8 cellular contexts compared by ENCODE assay signal in the genomic region with DNA sequence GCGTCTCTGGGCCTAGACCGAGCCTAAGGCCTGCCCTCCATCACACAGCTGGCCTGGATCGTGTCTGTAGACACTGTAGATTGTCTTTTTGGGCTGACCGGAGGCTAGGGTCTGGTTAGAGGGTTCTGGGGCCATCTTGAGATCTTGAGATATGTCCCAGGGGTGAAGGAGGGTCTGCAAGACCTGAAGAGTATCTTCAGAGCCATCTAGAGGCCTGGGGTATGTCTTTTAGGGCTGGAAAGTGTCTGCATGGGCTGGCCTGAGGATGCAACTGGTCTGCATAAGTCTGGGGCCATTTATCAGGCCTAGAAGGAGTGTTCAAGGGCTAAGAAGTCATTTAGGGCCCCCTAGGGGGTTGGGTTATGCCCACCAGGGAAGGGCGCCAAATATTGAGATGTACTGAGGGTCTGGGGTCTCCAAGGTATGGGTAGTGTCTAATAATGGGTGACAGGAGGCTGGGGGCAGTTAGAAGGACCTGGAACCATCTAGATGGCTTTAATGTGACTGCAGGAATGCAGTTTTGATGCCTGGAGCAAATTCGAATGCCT. TPM values are rescaled to one million over a fixed set of nuclear protein-coding genes. Genes with fewer than 3 reads are reported as not detected.
DNase-seq lines count a peak whose midpoint lies in the region; ATAC-seq and TF ChIP-seq lines count a peak whose summit lies in the region.

No MANE protein-coding gene starts in this region.

- peak overlapping the region; percentile 98 for H3K9ac ChIP-seq in HUES6 (ENCODE audit: low read length)

- H3K27ac ChIP-seq in ACC112 (ENCODE audit: low read depth, low read length) (peak overlapping the region; percentile 100), HUES6 (ENCODE audit: low read depth, low read length) (peak overlapping the region; percentile 92), breast epithelium (peak overlapping the region; percentile 99 to 100)

- H3K4me3 ChIP-seq in ACC112 (ENCODE audit: low read depth, low read length) = peak overlapping the region; percentile 99
- peak overlapping the region; percentile 96 for H3K4me3 ChIP-seq in HUES6 (ENCODE audit: low read depth, low read length)
- H3K4me3 ChIP-seq in breast epithelium = peak overlapping the region; percentile 97 to 99 (median 98)
- H3K4me3 ChIP-seq in mucosa of descending colon = peak overlapping the region; percentile 73

- H3K9me3 ChIP-seq in HUES6 (ENCODE audit: control insufficient read depth, insufficient read depth, low read depth, low read length) (no peaks in the 10 kb centered on the region), breast epithelium (no peaks in the 10 kb centered on the region), mucosa of descending colon (no peaks in the 10 kb centered on the region)

- peaks cover 53% of the 10 kb centered on the region for H3K79me2 ChIP-seq in ACC112 (ENCODE audit: control insufficient read depth, insufficient read depth, low read length, unreplicated experiment)

- TF ChIP-seq POLR2A in breast epithelium (IDR thresholded peaks at IDR 0.05) = no peak

- H2AFZ ChIP-seq in ACC112 (ENCODE audit: low read length, unreplicated experiment) = no peak overlapping the region

- intact Hi-C loops in breast epithelium (cut with DNase I; ENCODE audit: low total_unique reads) (no loop called here), mucosa of descending colon (cut with DNase I, micrococcal nuclease) (no loop called here)

- no peak for ATAC-seq in mucosa of descending colon
- ATAC-seq in GM21576 (IDR thresholded peaks at IDR 0.05; ENCODE audit: unreplicated experiment) = no peak
- ATAC-seq in HG02763 (IDR thresholded peaks at IDR 0.05; ENCODE audit: unreplicated experiment) = no peak
- no peak for ATAC-seq in HG03432 (IDR thresholded peaks at IDR 0.05; ENCODE audit: unreplicated experiment)
- ATAC-seq in HG02884 (IDR thresholded peaks at IDR 0.05; ENCODE audit: unreplicated experiment) = no peak

- H3K36me3 ChIP-seq in ACC112 (ENCODE audit: insufficient read depth, low read length) (no peaks in the 10 kb centered on the region), HUES6 (ENCODE audit: control insufficient read depth, insufficient read depth, low read length) (peaks cover 30% of the 10 kb centered on the region), breast epithelium (no peaks in the 10 kb centered on the region), mucosa of descending colon (ENCODE audit: low read depth) (peaks cover 5% of the 10 kb centered on the region)

- H3K27me3 ChIP-seq in ACC112 (ENCODE audit: insufficient read depth, low read length) = no peaks in the 10 kb centered on the region
- peaks cover 3% of the 10 kb centered on the region; the same call in 1 of the 2 replicates for H3K27me3 ChIP-seq in HUES6 (ENCODE audit: control insufficient read depth, insufficient read depth, low read length)
- no peaks in the 10 kb centered on the region for H3K27me3 ChIP-seq in breast epithelium

- H3K4me1 ChIP-seq in ACC112 (ENCODE audit: control insufficient read depth, insufficient read depth, low read length, unreplicated experiment) (peaks cover 21% of the 10 kb centered on the region), HUES6 (ENCODE audit: control insufficient read depth, insufficient read depth, low read length) (peaks cover 27% of the 10 kb centered on the region), breast epithelium (peaks cover 5 to 23% of the 10 kb centered on the region in 2 donors), mucosa of descending colon (ENCODE audit: low read depth) (peaks cover 32% of the 10 kb centered on the region)

- no peak for DNase-seq in breast epithelium (ENCODE audit: low spot score in 2 of 2)
- DNase-seq in mucosa of descending colon = peak in 2 of 3 donors; percentile 33 to 43

- TF ChIP-seq CTCF in breast epithelium (IDR thresholded peaks at IDR 0.05) = no peak
- TF ChIP-seq CTCF in mucosa of descending colon (IDR thresholded peaks at IDR 0.05) = no peak

RNA-seq across cellular contexts. Expression of a gene that starts 0.6 kb away (rescaled TPM):
- total RNA-seq in breast epithelium = 10 to 100 TPM in 2 of 3 donors, 1 to 10 TPM in 1; 9.8 to 15.4 (median 10.6) TPM
- 10 to 100 TPM; 55.5 to 75.0 (median 56.1) TPM for total RNA-seq in mucosa of descending colon

RNA-seq across cellular contexts. Expression of a gene that starts 2.6 kb away (rescaled TPM):
- total RNA-seq in breast epithelium = 100 to 1,000 TPM in 1 of 3 donors, 10 to 100 TPM in 2; 34.8 to 114 (median 41.0) TPM
- 10 to 100 TPM; 43.9 to 89.8 (median 48.6) TPM for total RNA-seq in mucosa of descending colon

RNA-seq across cellular contexts. Expression of a gene that starts 23.1 kb away (rescaled TPM):
- total RNA-seq in breast epithelium (100 to 1,000 TPM in 1 of 3 donors, 10 to 100 TPM in 2; 39.7 to 100 (median 52.4) TPM), mucosa of descending colon (100 to 1,000 TPM in 1 of 3 donors, 10 to 100 TPM in 2; 76.1 to 119 (median 90.1) TPM)

RNA-seq across cellular contexts. Expression of a gene that starts 23.2 kb away (rescaled TPM):
- total RNA-seq in breast epithelium (10 to 100 TPM in 1 of 3 donors, 1 to 10 TPM in 2; 5.1 to 11.7 (median 8.5) TPM), mucosa of descending colon (10 to 100 TPM in 2 of 3 donors, 1 to 10 TPM in 1; 9.6 to 20.8 (median 16.3) TPM)

RNA-seq across cellular contexts. Expression of a gene that starts 34.5 kb away (rescaled TPM):
- total RNA-seq in breast epithelium (100 to 1,000 TPM; 137 to 227 (median 154) TPM), mucosa of descending colon (100 to 1,000 TPM in 1 of 3 donors, 10 to 100 TPM in 2; 68.1 to 101 (median 94.8) TPM)

Comparison
In these comparisons a context has a peak if more than half of its experiments do, and no peak if none do; other contexts are left out.
1. DNase-seq: peak in mucosa of descending colon (2 of 3); none in breast epithelium (0 of 2).
2. Peak in every context shown above with its lines, with median percentiles within 50 percentile points of each other: H3K27ac ChIP-seq and H3K4me3 ChIP-seq.